Comparison of ENCODE assay signal across 8 cellular contexts in the genomic region with DNA sequence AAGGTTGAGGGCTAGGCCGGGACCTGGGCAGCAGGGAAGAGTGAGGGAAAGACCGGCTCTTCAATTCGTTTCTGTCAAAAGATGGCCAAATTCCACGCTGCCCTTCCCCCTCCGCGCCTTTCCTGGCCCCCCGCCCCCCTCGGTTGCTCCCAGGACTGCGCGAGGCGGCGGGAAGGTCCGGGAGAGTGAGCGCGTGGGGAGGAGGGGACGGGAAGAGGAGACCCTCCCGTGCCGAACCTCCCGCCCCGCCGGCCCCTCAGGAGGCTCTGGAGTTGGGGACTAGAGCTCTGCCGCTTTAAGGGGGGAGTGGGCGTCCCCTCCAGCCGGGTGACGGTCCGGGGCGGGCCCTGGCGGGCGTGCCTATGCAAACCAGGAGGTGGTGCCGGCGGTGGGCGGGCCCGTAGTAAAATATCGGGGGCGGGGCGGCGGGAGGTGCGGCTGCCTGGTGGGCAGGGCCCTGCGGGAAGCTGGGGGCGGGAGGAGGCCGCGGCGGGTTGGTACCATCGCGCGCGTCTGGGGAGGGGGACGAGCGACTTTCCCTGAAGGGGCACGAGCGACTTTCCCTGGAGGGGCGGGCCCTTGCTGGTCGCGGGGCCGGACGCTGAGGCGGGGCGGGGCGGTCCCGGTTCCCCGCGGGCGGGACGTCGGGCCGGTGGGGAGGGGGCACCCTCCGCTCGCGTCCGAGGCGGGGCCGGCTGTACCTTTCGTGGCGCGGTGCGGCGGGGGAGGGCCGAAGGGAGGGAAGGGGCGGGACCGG. TPM values are rescaled to one million over a fixed set of nuclear protein-coding genes. Genes with fewer than 3 reads are reported as not detected.
DNase-seq lines count a peak whose midpoint lies in the region; ATAC-seq and TF ChIP-seq lines count a peak whose summit lies in the region.

No MANE protein-coding gene starts in this region.

- peaks cover 42% of the 10 kb centered on the region for H3K79me2 ChIP-seq in GM23338 (replicated peaks; ENCODE audit: insufficient read depth)
- peaks cover 4% of the 10 kb centered on the region for H3K79me2 ChIP-seq in fibroblast of lung (ENCODE audit: control insufficient read depth, insufficient read depth, low read length)

- peaks cover 5% of the 10 kb centered on the region for H3K27me3 Mint-ChIP-seq in GM23338 (ENCODE audit: insufficient read depth, low read depth, poor library complexity)
- H3K27me3 Mint-ChIP-seq in naive thymus-derived CD8-positive, alpha-beta T cell, result no peaks in the 10 kb centered on the region
- no peaks in the 10 kb centered on the region for H3K27me3 Mint-ChIP-seq in stimulated activated memory B cell treated with anti-CD40 and anti-IgM and Interleukin-4, amounts not matched to agents 10 μg/mL and 1 μg/mL and 100 μg/mL, for 72 hours

- H3K9me2 ChIP-seq in GM23338 (ENCODE audit: insufficient read depth), result no peaks in the 10 kb centered on the region; the same call in 1 of the 2 replicates

- H4K20me1 ChIP-seq in GM23338 (replicated peaks; ENCODE audit: insufficient read depth), result peaks cover 15% of the 10 kb centered on the region
- no peaks in the 10 kb centered on the region for H4K20me1 ChIP-seq in fibroblast of lung (ENCODE audit: control insufficient read depth, extremely low read depth, insufficient read depth, low read length)

- H3K36me3 Mint-ChIP-seq in GM23338 (ENCODE audit: low read depth), result peaks cover under 1% of the 10 kb centered on the region; the same call in 2 of the 3 replicates
- H3K36me3 Mint-ChIP-seq in naive thymus-derived CD8-positive, alpha-beta T cell, result peaks cover 0 to 2% (median 0%) of the 10 kb centered on the region in 3 donors
- no peaks in the 10 kb centered on the region for H3K36me3 Mint-ChIP-seq in stimulated activated memory B cell treated with anti-CD40 and anti-IgM and Interleukin-4, amounts not matched to agents 10 μg/mL and 1 μg/mL and 100 μg/mL, for 72 hours

- H3K27ac Mint-ChIP-seq in GM23338, result peak overlapping the region; percentile 80; the same call in 1 of the 2 replicates
- peak overlapping the region in 9 of 10 donors; percentile 27 to 94 (median 91) for H3K27ac Mint-ChIP-seq in naive thymus-derived CD8-positive, alpha-beta T cell
- peak overlapping the region; percentile 80 for H3K27ac Mint-ChIP-seq in stimulated activated memory B cell treated with anti-CD40 and anti-IgM and Interleukin-4, amounts not matched to agents 10 μg/mL and 1 μg/mL and 100 μg/mL, for 72 hours

- peak overlapping the region; percentile 88 for H3K4me3 ChIP-seq in GM23338
- H3K4me3 ChIP-seq in fibroblast of lung (replicated peaks in 1 of 4; ENCODE audit: control extremely low read depth in 1 of 4, insufficient read depth in 1 of 4, low read depth in 3 of 4, low read length in 4 of 4), result peak overlapping the region; percentile 50 to 76 (median 58)

- peak; percentile 86 for ATAC-seq in GM23338
- peak; percentile 80 to 81 for ATAC-seq in naive thymus-derived CD8-positive, alpha-beta T cell
- ATAC-seq in stimulated activated memory B cell treated with anti-CD40 and anti-IgM and Interleukin-4, amounts not matched to agents 10 μg/mL and 1 μg/mL and 100 μg/mL, for 72 hours, result peak; percentile 94

- H2AFZ ChIP-seq in GM23338 (0 out of 2 replicates have a peak overlapping the region, but pooled peaks have one; percentile 72), fibroblast of lung (ENCODE audit: low read length) (peak overlapping the region; percentile 87)

- H3K27ac ChIP-seq in GM23338 (ENCODE audit: low read depth) (peak overlapping the region; percentile 83), fibroblast of lung (ENCODE audit: insufficient read depth, low read length) (peak overlapping the region; percentile 56)

- H3K4me1 ChIP-seq in GM23338 (ENCODE audit: insufficient read depth) (peaks cover 36% of the 10 kb centered on the region), fibroblast of lung (ENCODE audit: control insufficient read depth, extremely low read depth, insufficient read depth, low read length) (peaks cover 2% of the 10 kb centered on the region)

- no peaks in the 10 kb centered on the region for H3K9me3 Mint-ChIP-seq in GM23338
- no peaks in the 10 kb centered on the region for H3K9me3 Mint-ChIP-seq in naive thymus-derived CD8-positive, alpha-beta T cell
- no peaks in the 10 kb centered on the region for H3K9me3 Mint-ChIP-seq in stimulated activated memory B cell treated with anti-CD40 and anti-IgM and Interleukin-4, amounts not matched to agents 10 μg/mL and 1 μg/mL and 100 μg/mL, for 72 hours

- H3K27me3 ChIP-seq in GM23338 (ENCODE audit: insufficient read depth) (peaks cover 41% of the 10 kb centered on the region), fibroblast of lung (ENCODE audit: control insufficient read depth, insufficient read depth, low read length) (no peaks in the 10 kb centered on the region)

- peaks cover 6% of the 10 kb centered on the region; the same call in 1 of the 2 replicates for H3F3A ChIP-seq in GM23338 (replicated peaks; ENCODE audit: low read depth)

- H3K36me3 ChIP-seq in GM23338 (ENCODE audit: insufficient read depth) (no peaks in the 10 kb centered on the region), fibroblast of lung (ENCODE audit: control insufficient read depth, insufficient read depth, low read length) (no peaks in the 10 kb centered on the region)

- peak overlapping the region; percentile 46 for H3K9ac ChIP-seq in fibroblast of lung (ENCODE audit: insufficient read depth, low read length)

- peak overlapping the region; percentile 87 for H3K4me3 Mint-ChIP-seq in GM23338
- peak overlapping the region; percentile 85 to 98 (median 92) for H3K4me3 Mint-ChIP-seq in naive thymus-derived CD8-positive, alpha-beta T cell
- peak overlapping the region; percentile 98 for H3K4me3 Mint-ChIP-seq in stimulated activated memory B cell treated with anti-CD40 and anti-IgM and Interleukin-4, amounts not matched to agents 10 μg/mL and 1 μg/mL and 100 μg/mL, for 72 hours

- H3K4me1 Mint-ChIP-seq in GM23338, result peaks cover 43% of the 10 kb centered on the region
- peaks cover 16 to 31% (median 24%) of the 10 kb centered on the region in 4 donors for H3K4me1 Mint-ChIP-seq in naive thymus-derived CD8-positive, alpha-beta T cell
- peaks cover 22% of the 10 kb centered on the region for H3K4me1 Mint-ChIP-seq in stimulated activated memory B cell treated with anti-CD40 and anti-IgM and Interleukin-4, amounts not matched to agents 10 μg/mL and 1 μg/mL and 100 μg/mL, for 72 hours

- DNase-seq in DMS53 (lab: John Stamatoyannopoulos, UW) (peak; percentile 100), GM23338 (ENCODE audit: low spot score) (peak; percentile 97), Kasumi-1 (lab: John Stamatoyannopoulos, UW) (peak; percentile 89 to 95), RPMI7951 (ENCODE audit: low read depth) (peak; percentile 90), fibroblast of lung (ENCODE audit: low read depth in 2 of 2) (peak; percentile 97)
- peak; percentile 94 to 96 for DNase-seq in activated T-helper 1 cell treated with anti-CD3 and anti-CD28 coated beads, Interleukin-2, amount 50 U/mL, for 16 hours (ENCODE audit: low read depth in 1 of 2, low spot score in 1 of 2)
- DNase-seq in naive thymus-derived CD8-positive, alpha-beta T cell, result peak; percentile 92 to 98 (median 96)

- H3K9me3 ChIP-seq in fibroblast of lung (ENCODE audit: control insufficient read depth, insufficient read depth, low read depth, low read length), result no peaks in the 10 kb centered on the region

- peak overlapping the region; percentile 90 for H3K4me2 ChIP-seq in GM23338
- H3K4me2 ChIP-seq in fibroblast of lung (ENCODE audit: extremely low read depth, insufficient read depth, low read length), result peak overlapping the region; percentile 93

- TF ChIP-seq CTCF in GM23338 (conservative IDR thresholded peaks at IDR 0.05; ENCODE audit: low read depth in 2 of 2), result no peak
- TF ChIP-seq CTCF in fibroblast of lung (conservative IDR thresholded peaks at IDR 0.05 in 1 of 2, IDR thresholded peaks at IDR 0.05 in 1 of 2; ENCODE audit: low read depth in 1 of 2, low read length in 2 of 2), result no peak

- POLR2A ChIA-PET in naive thymus-derived CD8-positive, alpha-beta T cell (lab: Charles Lee), result interaction anchor here (0.8 to 3.2 kb wide), 9 partner anchors 13 to 84 kb away, joined by 3 to 73 read pairs (median 5); partner anchors contain the start of genes ACP6 and BCL9

TF ChIP-seq in GM23338, 12 proteins besides CTCF, POLR2A, EP300 and RAD21 (continues in another document):
- TF ChIP-seq ETS1 (IDR thresholded peaks at IDR 0.05) (peak; percentile 14; the same call in 1 of the 2 replicates), ZNF114 (CRISPR knock-in tag; IDR thresholded peaks at IDR 0.05) (no peak), NANOG (IDR thresholded peaks at IDR 0.05; ENCODE audit: borderline replicate concordance) (no peak), CREB1 (CRISPR knock-in tag; IDR thresholded peaks at IDR 0.05; ENCODE audit: low read depth) (0 out of 2 replicates have a peak, but pooled peaks have one; percentile 15), POLR2AphosphoS5 (IDR thresholded peaks at IDR 0.05; ENCODE audit: low read depth) (peak; percentile 77), EZH2phosphoT487 (IDR thresholded peaks at IDR 0.05; ENCODE audit: unreplicated experiment) (no peak)

RNA-seq across cellular contexts. Expression of gene BCL9, which starts 58.2 kb away (rescaled TPM):
- total RNA-seq in GM23338 (2014; rRNA removed; shearing (Covaris generic)), result 33.8 and 46.1 TPM in 2 replicates
- polyA plus RNA-seq in GM23338 (2016; fragmentation: Nextera tagmentation; extraction: Ambion mirVana), result 11.7 and 13.2 TPM in 2 replicates
- 4.8 and 9.8 TPM in 2 replicates for total RNA-seq in RPMI7951 (2014; rRNA removed; shearing (Covaris generic))
- total RNA-seq in fibroblast of lung, result 2.6 and 5.4 TPM in 2 replicates
- 4.8 and 9.7 TPM in 2 replicates for polyA plus RNA-seq in fibroblast of lung
- polyA plus RNA-seq in fibroblast of lung (2012), result 8.1 and 9.7 TPM in 2 replicates
- polyA minus RNA-seq in fibroblast of lung (ENCODE audit: low replicate concordance), result 7.5 and 10.4 TPM in 2 replicates
- total RNA-seq in naive thymus-derived CD8-positive, alpha-beta T cell, result 10 to 100 TPM; 15.9 to 20.4 TPM
- polyA plus RNA-seq in naive thymus-derived CD8-positive, alpha-beta T cell, result 1 to 10 TPM; 2.9 to 8.9 (median 8.5) TPM

Comparison
In these comparisons a context has a peak if more than half of its experiments do, and no peak if none do; other contexts are left out.
1. Peak in every context shown above with its lines: DNase-seq, ATAC-seq, H3K4me3 ChIP-seq and H3K27ac ChIP-seq.